In the genomic region with DNA sequence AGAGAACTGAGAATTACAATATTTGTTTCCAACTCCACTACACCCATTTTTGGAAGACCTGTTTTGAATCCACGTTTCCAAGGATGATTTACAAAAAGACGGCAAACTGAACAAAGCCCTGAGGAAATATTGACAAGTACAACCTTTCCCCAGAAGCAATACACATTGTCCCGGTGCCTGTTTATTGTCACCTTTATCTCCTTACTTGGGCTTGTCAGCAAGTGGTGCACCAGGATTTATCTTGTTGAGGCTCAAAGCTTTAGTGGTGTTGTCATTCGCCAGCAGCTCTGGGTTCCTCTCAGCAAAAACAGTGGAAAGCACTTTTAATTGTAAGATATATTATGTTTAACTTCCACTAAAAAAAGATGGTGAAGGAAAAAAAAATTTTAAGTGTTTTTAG, we compare ENCODE assay signal across 17 cellular contexts.
DNase-seq lines count a peak whose midpoint lies in the region; ATAC-seq and TF ChIP-seq lines count a peak whose summit lies in the region.
"Had no signal": no experiment of that assay in that cellular context is flagged by ENCODE, and none has a peak within 500 bp of the region (broad histone marks: within the 10 kb centered on the region; RNA-seq: fewer than 3 reads in every experiment).

No MANE protein-coding gene starts in this region.

- no peaks in the 10 kb centered on the region for H3K9me3 Mint-ChIP-seq in progenitor cell of endocrine pancreas (ENCODE audit: low read depth)
- H3K9me3 Mint-ChIP-seq: H9 had no signal

- H3K27ac ChIP-seq in SK-N-SH (ENCODE audit: low read depth in 2 of 2, low read length in 1 of 2), result no peak overlapping the region
- H3K27ac ChIP-seq: 22Rv1, A549, C4-2B had no signal

- intact Hi-C loops in lower leg skin (cut with DNase I; ENCODE audit: low total_unique reads), result no loop called here

- H3K4me2 ChIP-seq in SK-N-SH, result no peak overlapping the region
- H3K4me2 ChIP-seq: A549 had no signal

- WGBS in SK-N-SH (ENCODE audit: low lambda C conversion rate), result 34% methylated on average over 4 of the region's 4 CpGs
- WGBS in lower leg skin, 2 donors, result 46 to 58% methylated on average over 4 of the region's 4 CpGs

- TF ChIP-seq CTCF in SK-N-SH (IDR thresholded peaks at IDR 0.05), result no peak
- TF ChIP-seq CTCF in progenitor cell of endocrine pancreas (IDR thresholded peaks at IDR 0.05; ENCODE audit: unreplicated experiment), result no peak
- no peak for TF ChIP-seq CTCF in lower leg skin (IDR thresholded peaks at IDR 0.05)

- no peak overlapping the region for H3K4me3 Mint-ChIP-seq in progenitor cell of endocrine pancreas (ENCODE audit: low read depth)
- H3K4me3 Mint-ChIP-seq: CD4-positive, alpha-beta T cell; H9 had no signal

- no peak for DNase-seq in SK-N-SH
- DNase-seq in SK-N-DZ (ENCODE audit: low spot score), result peak; percentile 97
- peak; percentile 19 for DNase-seq in left kidney (ENCODE audit: low read depth, low spot score)
- DNase-seq in progenitor cell of endocrine pancreas (ENCODE audit: low spot score, unreplicated experiment), result no peak
- DNase-seq in lower leg skin (ENCODE audit: low spot score in 2 of 2), result no peak
- no peak for DNase-seq in NCI-H2196 treated with DMSO at 0.1 percent for 48 hours (lab: John Stamatoyannopoulos, UW; ENCODE audit: unreplicated experiment)
- DNase-seq: AML-193; CD4-positive, alpha-beta T cell; DMS153; DMS79; GF-D8; H9 had no signal

- H3K36me3 ChIP-seq in SK-N-SH (replicated peaks in 1 of 2; ENCODE audit: control insufficient read depth in 1 of 2, insufficient read depth in 2 of 2, low read length in 1 of 2), result no peaks in the 10 kb centered on the region

- H3K36me3 Mint-ChIP-seq in progenitor cell of endocrine pancreas (ENCODE audit: insufficient read depth), result no peaks in the 10 kb centered on the region

- no peak for TF ChIP-seq EP300 in SK-N-SH (IDR thresholded peaks at IDR 0.05; ENCODE audit: borderline replicate concordance in 1 of 2, low read depth in 1 of 2, low read length in 1 of 2)

- peaks cover 21% of the 10 kb centered on the region for H3K4me1 Mint-ChIP-seq in progenitor cell of endocrine pancreas (ENCODE audit: low read depth)

- H3K27me3 Mint-ChIP-seq in progenitor cell of endocrine pancreas, result no peaks in the 10 kb centered on the region
- H3K27me3 Mint-ChIP-seq: CD4-positive, alpha-beta T cell had no signal

- POLR2A ChIA-PET in SK-N-SH (lab: Yijun Ruan, JAX), result no interaction called here

- no peaks in the 10 kb centered on the region for H3K9me2 ChIP-seq in SK-N-SH

- H3K79me2 ChIP-seq in SK-N-SH (ENCODE audit: insufficient read depth), result no peaks in the 10 kb centered on the region

- no peak overlapping the region for H3K9ac ChIP-seq in SK-N-SH

- H3K4me1 ChIP-seq in SK-N-SH (ENCODE audit: control insufficient read depth in 1 of 2, insufficient read depth in 2 of 2, low read depth in 1 of 2, low read length in 1 of 2), result no peaks in the 10 kb centered on the region; a peak in 1 of 4 replicates
- H3K4me1 ChIP-seq: A549 had no signal

- no peaks in the 10 kb centered on the region for H3K9me3 ChIP-seq in SK-N-SH
- H3K9me3 ChIP-seq: A549 had no signal

- no peaks in the 10 kb centered on the region for H4K20me1 ChIP-seq in SK-N-SH (ENCODE audit: insufficient read depth)

- H2AFZ ChIP-seq in SK-N-SH (ENCODE audit: low read depth), result no peak overlapping the region

- no peaks in the 10 kb centered on the region for H3K27me3 ChIP-seq in SK-N-SH (ENCODE audit: insufficient read depth)

- TF ChIP-seq RAD21 in SK-N-SH (IDR thresholded peaks at IDR 0.05; ENCODE audit: low read length), result no peak

- no peaks in the 10 kb centered on the region for H3F3A ChIP-seq in SK-N-SH (replicated peaks; ENCODE audit: insufficient read depth)

- CTCF ChIA-PET in SK-N-SH (lab: Yijun Ruan, JAX), result no interaction called here

- H3K4me3 ChIP-seq in SK-N-SH (ENCODE audit: low read depth in 2 of 2, low read length in 1 of 2) (no peak overlapping the region), lower leg skin (ENCODE audit: low read depth, poor library complexity, severe bottlenecking) (no peak overlapping the region)
- H3K4me3 ChIP-seq: A549 had no signal

- no peak for ATAC-seq in SK-N-SH treated with all-trans-retinoic acid at 6 μM for 48 hours
- no peak for ATAC-seq in GM18861 (IDR thresholded peaks at IDR 0.05; ENCODE audit: unreplicated experiment)
- ATAC-seq: A549 had no signal

- H3K27ac Mint-ChIP-seq in progenitor cell of endocrine pancreas, result peak overlapping the region; percentile 43
- H3K27ac Mint-ChIP-seq: CD4-positive, alpha-beta T cell; H9 had no signal

- no peak for TF ChIP-seq POLR2A in lower leg skin (IDR thresholded peaks at IDR 0.05)

TF ChIP-seq in SK-N-SH, 30 proteins besides CTCF, POLR2A, EP300 and RAD21:
- TF ChIP-seq GATA2 (CRISPR knock-in tag; IDR thresholded peaks at IDR 0.05) (peak; percentile 58), SMC3 (IDR thresholded peaks at IDR 0.05; ENCODE audit: low read depth, low read length) (no peak)
TF ChIP-seq in SK-N-SH: peak in this region for 1.

TF ChIP-seq in SK-N-SH treated with all-trans-retinoic acid at 6 μM for 48 hours, 23 proteins besides CTCF, POLR2A, EP300 and RAD21:
- no peak for TF ChIP-seq ZC3H10 (CRISPR knock-in tag; IDR thresholded peaks at IDR 0.05)

Comparison
In these comparisons a context has a peak if more than half of its experiments do, and no peak if none do; other contexts are left out.
1. DNase-seq: peak in SK-N-DZ (single experiment) and left kidney (single experiment); none in SK-N-SH (single experiment), progenitor cell of endocrine pancreas (single experiment), lower leg skin (0 of 2) and NCI-H2196 treated with DMSO at 0.1 percent for 48 hours (single experiment).